Comparison of ENCODE assay signal across 8 cellular contexts in genomic region chr17:40095944-40096791, GRCh38. TPM values are rescaled to one million over a fixed set of nuclear protein-coding genes. Genes with fewer than 3 reads are reported as not detected.
DNase-seq lines count a peak whose midpoint lies in the region; ATAC-seq, FAIRE-seq and TF ChIP-seq lines count a peak whose summit lies in the region.

No MANE protein-coding gene starts in this region.

- peaks cover 28% of the 10 kb centered on the region for H3K36me3 Mint-ChIP-seq in nephron progenitor cell (ENCODE audit: low read depth)

- peaks cover 83% of the 10 kb centered on the region for H3K4me1 Mint-ChIP-seq in nephron progenitor cell

- intact Hi-C loops in colonic mucosa (cut with DNase I): loop anchor here (5.0 kb wide), 1 partner anchor 34 kb away; the partner anchor contains the start of gene THRA

- H3K27me3 ChIP-seq in colonic mucosa (no peaks in the 10 kb centered on the region), skeletal muscle tissue (ENCODE audit: control insufficient read depth in 3 of 3, insufficient read depth in 3 of 3, low read length in 3 of 3) (no peaks in the 10 kb centered on the region)

- H3K4me1 ChIP-seq in colonic mucosa (peaks cover 28% of the 10 kb centered on the region), skeletal muscle tissue (ENCODE audit: control insufficient read depth in 3 of 3, insufficient read depth in 3 of 3, low read length in 3 of 3) (peaks cover 76 to 88% (median 82%) of the 10 kb centered on the region in 3 donors)

- H3K27me3 Mint-ChIP-seq in nephron progenitor cell (ENCODE audit: low read depth, poor library complexity): peaks cover 6% of the 10 kb centered on the region

- ATAC-seq in HG02763 (IDR thresholded peaks at IDR 0.05; ENCODE audit: unreplicated experiment): peak; percentile 36

- H3K4me3 ChIP-seq in colonic mucosa: peak overlapping the region; percentile 5
- peak overlapping the region; percentile 70 to 78 (median 77) for H3K4me3 ChIP-seq in skeletal muscle tissue (ENCODE audit: low read length in 3 of 3)

- H3K9ac ChIP-seq in colonic mucosa (ENCODE audit: low read depth in 2 of 2, low read length in 2 of 2): peak overlapping the region; percentile 46 to 70
- peak overlapping the region; percentile 80 to 92 (median 81) for H3K9ac ChIP-seq in skeletal muscle tissue (ENCODE audit: low read depth in 1 of 3, low read length in 3 of 3)

- no peak overlapping the region for H3K27ac Mint-ChIP-seq in nephron progenitor cell

- H3K9me3 ChIP-seq in colonic mucosa (no peaks in the 10 kb centered on the region), skeletal muscle tissue (ENCODE audit: control insufficient read depth in 3 of 3, low read length in 3 of 3) (no peaks in the 10 kb centered on the region)

- H3K36me3 ChIP-seq in colonic mucosa (peaks cover 21% of the 10 kb centered on the region), skeletal muscle tissue (ENCODE audit: control insufficient read depth in 3 of 3, insufficient read depth in 3 of 3, low read length in 3 of 3) (peaks cover 47 to 70% (median 50%) of the 10 kb centered on the region in 3 donors)

- TF ChIP-seq CTCF in colonic mucosa (IDR thresholded peaks at IDR 0.05): no peak
- TF ChIP-seq CTCF in nephron progenitor cell (IDR thresholded peaks at IDR 0.05): no peak

- H3K4me3 Mint-ChIP-seq in nephron progenitor cell: no peak overlapping the region

- peak overlapping the region; percentile 93 for H3K27ac ChIP-seq in colonic mucosa
- H3K27ac ChIP-seq in skeletal muscle tissue (ENCODE audit: low read depth, low read length): peak overlapping the region; percentile 99

- H3K9me3 Mint-ChIP-seq in nephron progenitor cell: no peaks in the 10 kb centered on the region

- DNase-seq in GM18507 (ENCODE audit: extremely low spot score, insufficient read length, low read depth): peak; percentile 92
- peak; percentile 37 for DNase-seq in UCSD-AML1 (lab: John Stamatoyannopoulos, UW; ENCODE audit: unreplicated experiment)
- peak; percentile 71 for DNase-seq in colonic mucosa
- DNase-seq in NCI-H82 treated with DMSO at 0.1 percent for 48 hours (lab: John Stamatoyannopoulos, UW; ENCODE audit: unreplicated experiment): no peak
- DNase-seq in nephron progenitor cell: no peak
- no peak for DNase-seq in GM03348 (ENCODE audit: low spot score)

- peak; percentile 100 for FAIRE-seq in GM18507 (lab: Jason Lieb, UNC)

RNA-seq across cellular contexts. Expression of gene NR1D1, which starts 4.2 kb away (rescaled TPM):
- total RNA-seq in colonic mucosa (10 to 100 TPM in 1 of 2 donors, 1 to 10 TPM in 1; 4.8 to 18.8 TPM), skeletal muscle tissue (1.0 TPM)

RNA-seq across cellular contexts. Expression of gene MSL1, which starts 25.6 kb away (rescaled TPM):
- total RNA-seq in colonic mucosa (10 to 100 TPM; 77.0 to 81.0 TPM), skeletal muscle tissue (53.8 TPM)

RNA-seq across cellular contexts. Expression of gene THRA, which starts 33.4 kb away (rescaled TPM):
- total RNA-seq in colonic mucosa (10 to 100 TPM; 40.3 to 44.5 TPM), skeletal muscle tissue (30.8 TPM)

RNA-seq across cellular contexts. Expression of gene MED24, which starts 42.0 kb away (rescaled TPM):
- total RNA-seq in colonic mucosa (100 to 1,000 TPM in 1 of 2 donors, 10 to 100 TPM in 1; 80.1 to 111 TPM), skeletal muscle tissue (25.6 TPM)

RNA-seq across cellular contexts. Expression of gene CASC3, which starts 44.2 kb away (rescaled TPM):
- 10 to 100 TPM; 53.8 to 55.3 TPM for total RNA-seq in colonic mucosa
- 21.4 TPM for total RNA-seq in skeletal muscle tissue

Comparison
In these comparisons a context has a peak if more than half of its experiments do, and no peak if none do; other contexts are left out.
1. DNase-seq: peak in GM18507 (single experiment), UCSD-AML1 (single experiment) and colonic mucosa (single experiment); none in NCI-H82 treated with DMSO at 0.1 percent for 48 hours (single experiment), nephron progenitor cell (single experiment) and GM03348 (single experiment).